Comparison of ENCODE assay signal across 9 cellular contexts in the genomic region with DNA sequence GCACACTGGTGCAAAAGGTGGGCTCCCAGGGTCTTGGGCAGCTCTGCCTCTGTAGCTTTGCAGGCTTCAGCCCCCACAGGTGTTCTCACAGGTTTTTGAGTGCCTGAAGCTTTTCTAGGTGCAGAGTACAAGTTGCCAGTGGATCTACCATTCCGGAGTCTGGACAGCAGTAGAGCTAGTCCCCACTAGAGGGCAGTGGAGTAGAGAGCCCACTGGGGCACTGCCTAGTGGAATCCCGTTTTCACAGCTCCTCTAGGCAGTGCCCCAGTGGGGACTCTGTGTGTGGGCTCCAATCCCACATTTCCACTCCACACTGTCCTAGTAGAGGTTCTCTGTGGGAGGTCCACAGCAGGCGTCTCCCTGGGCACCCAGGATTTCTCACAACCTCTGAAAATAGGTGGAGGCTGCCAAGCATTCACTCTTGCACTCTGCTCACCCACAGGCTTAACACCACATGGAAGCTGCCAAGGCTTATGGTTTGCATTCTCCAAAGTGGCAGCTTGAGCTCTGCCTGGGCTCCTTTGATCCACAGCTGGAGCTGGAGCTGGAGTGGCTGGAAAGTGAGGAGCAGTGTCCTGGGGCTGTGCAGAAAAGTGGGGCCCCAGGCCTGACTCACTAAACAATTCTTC.
DNase-seq lines count a peak whose midpoint lies in the region; ATAC-seq, FAIRE-seq and TF ChIP-seq lines count a peak whose summit lies in the region.
"Had no signal": no experiment of that assay in that cellular context is flagged by ENCODE, and none has a peak within 500 bp of the region (broad histone marks: within the 10 kb centered on the region; RNA-seq: fewer than 3 reads in every experiment).

No MANE protein-coding gene starts in this region.

- H3K27ac Mint-ChIP-seq in activated CD8-positive, alpha-beta T cell treated with anti-CD3 and anti-CD28 coated beads, Interleukin-2, amount 10 ng/mL, durations not matched to agents 7 days and 5 days, result no peak overlapping the region

- H3K9me3 ChIP-seq in lower lobe of right lung, result no peaks in the 10 kb centered on the region

- H3K4me3 Mint-ChIP-seq in activated CD8-positive, alpha-beta T cell treated with anti-CD3 and anti-CD28 coated beads, Interleukin-2, amount 10 ng/mL, durations not matched to agents 7 days and 5 days, result no peak overlapping the region

- H3K27me3 ChIP-seq in lower lobe of right lung (ENCODE audit: low read depth), result no peaks in the 10 kb centered on the region

- peaks cover 2% of the 10 kb centered on the region for H3K27me3 Mint-ChIP-seq in activated CD8-positive, alpha-beta T cell treated with anti-CD3 and anti-CD28 coated beads, Interleukin-2, amount 10 ng/mL, durations not matched to agents 7 days and 5 days (ENCODE audit: low read depth)

- no peaks in the 10 kb centered on the region for H3K4me1 ChIP-seq in lower lobe of right lung

- no peak overlapping the region for H3K27ac ChIP-seq in lower lobe of right lung

- H3K36me3 ChIP-seq in lower lobe of right lung, result no peaks in the 10 kb centered on the region

- no peaks in the 10 kb centered on the region for H3K9me3 Mint-ChIP-seq in activated CD8-positive, alpha-beta T cell treated with anti-CD3 and anti-CD28 coated beads, Interleukin-2, amount 10 ng/mL, durations not matched to agents 7 days and 5 days (ENCODE audit: insufficient read depth)

- peaks cover 6% of the 10 kb centered on the region for H3K4me1 Mint-ChIP-seq in activated CD8-positive, alpha-beta T cell treated with anti-CD3 and anti-CD28 coated beads, Interleukin-2, amount 10 ng/mL, durations not matched to agents 7 days and 5 days (ENCODE audit: low read depth)

- peak; percentile 33 for TF ChIP-seq CTCF in lower lobe of right lung (IDR thresholded peaks at IDR 0.05)

- peak; percentile 40 for FAIRE-seq in GM19239 (lab: Jason Lieb, UNC)
- FAIRE-seq: A204.1 had no signal

- intact Hi-C loops in lower lobe of right lung (cut with DNase I), result no loop called here

- H3K4me3 ChIP-seq in lower lobe of right lung, result no peak overlapping the region

- H3K36me3 Mint-ChIP-seq in activated CD8-positive, alpha-beta T cell treated with anti-CD3 and anti-CD28 coated beads, Interleukin-2, amount 10 ng/mL, durations not matched to agents 7 days and 5 days (ENCODE audit: low read depth), result no peaks in the 10 kb centered on the region

- CTCF ChIA-PET in activated CD8-positive, alpha-beta T cell treated with anti-CD3 and anti-CD28 coated beads, Interleukin-2, amount 10 ng/mL, durations not matched to agents 7 days and 5 days (lab: Charles Lee), result interaction anchor here (0.6 to 0.8 kb wide), 2 partner anchors 24 to 96 kb away, joined by 3 read pairs; no protein-coding TSS in a partner anchor

- POLR2A ChIA-PET in activated CD8-positive, alpha-beta T cell treated with anti-CD3 and anti-CD28 coated beads, Interleukin-2, amount 10 ng/mL, durations not matched to agents 7 days and 5 days (lab: Charles Lee), result no interaction called here

- ATAC-seq in activated CD8-positive, alpha-beta T cell treated with anti-CD3 and anti-CD28 coated beads, Interleukin-2, amount 10 ng/mL, durations not matched to agents 7 days and 5 days, result peak; percentile 79
- peak in 1 of 2 donors; percentile 64 for ATAC-seq in lower lobe of right lung
- no peak for ATAC-seq in HG03521 (IDR thresholded peaks at IDR 0.05; ENCODE audit: unreplicated experiment)

- DNase-seq in DMS 273 (lab: John Stamatoyannopoulos, UW; ENCODE audit: unreplicated experiment), result peak; percentile 73
- no peak for DNase-seq in DMS 273 treated with DMSO at 0.1 percent for 48 hours (lab: John Stamatoyannopoulos, UW)
- DNase-seq in GM19239 (ENCODE audit: insufficient read length, low spot score), result peak; percentile 9
- DNase-seq in LHCN-M2 (ENCODE audit: low read depth), result peak; percentile 15
- peak; percentile 50 for DNase-seq in activated CD8-positive, alpha-beta T cell treated with anti-CD3 and anti-CD28 coated beads, Interleukin-2, amount 10 ng/mL, durations not matched to agents 7 days and 5 days
- no peak for DNase-seq in lower lobe of right lung
- DNase-seq in C1 segment of cervical spinal cord (lab: John Stamatoyannopoulos, UW), result no peak

Comparison
In these comparisons a context has a peak if more than half of its experiments do, and no peak if none do; other contexts are left out.
1. DNase-seq: peak in DMS 273 (single experiment), GM19239 (single experiment), LHCN-M2 (single experiment) and activated CD8-positive, alpha-beta T cell treated with anti-CD3 and anti-CD28 coated beads, Interleukin-2, amount 10 ng/mL, durations not matched to agents 7 days and 5 days (single experiment); none in DMS 273 treated with DMSO at 0.1 percent for 48 hours (single experiment), lower lobe of right lung (single experiment) and C1 segment of cervical spinal cord (0 of 14).